ENCODE assay signal across 13 cellular contexts in the genomic region with DNA sequence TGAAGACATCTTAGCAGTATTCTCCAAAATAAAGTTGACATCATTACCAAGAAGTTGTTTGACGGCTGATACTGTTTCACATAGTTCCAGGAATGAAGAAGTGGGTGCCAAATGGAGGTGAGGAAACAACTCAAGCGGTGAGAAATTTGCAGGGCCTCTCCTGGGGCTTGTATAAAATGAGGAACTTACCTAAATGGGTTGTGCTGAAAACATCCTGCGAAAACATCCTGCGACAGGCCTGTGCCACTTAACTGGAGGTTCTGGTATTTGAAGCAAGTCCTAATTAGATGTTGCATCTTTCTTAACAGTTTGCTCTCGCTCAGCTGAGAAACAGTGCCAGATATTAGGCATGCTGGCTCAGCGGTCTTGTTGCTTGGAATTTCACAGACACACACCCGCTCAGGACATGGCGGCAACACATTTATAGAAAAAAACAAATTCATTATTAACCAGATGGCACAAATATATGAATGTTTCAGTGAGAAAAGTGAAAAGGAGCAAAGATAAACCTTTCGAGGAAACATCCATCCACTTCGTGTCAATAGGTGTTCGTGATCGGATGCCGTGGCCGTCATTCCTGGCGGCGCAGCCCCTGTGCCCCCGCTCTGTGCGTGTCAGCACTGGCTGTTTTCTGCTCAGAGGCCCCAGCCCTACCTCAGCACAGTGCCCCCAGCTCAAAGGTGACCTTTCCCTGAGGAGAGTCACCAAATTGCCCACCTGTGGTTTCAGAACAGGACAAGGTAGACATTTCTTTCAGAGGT. TPM values are rescaled to one million over a fixed set of nuclear protein-coding genes. Genes with fewer than 3 reads are reported as not detected.
DNase-seq lines count a peak whose midpoint lies in the region; ATAC-seq lines count a peak whose summit lies in the region.
"Had no signal": no experiment of that assay in that cellular context is flagged by ENCODE, and none has a peak within 500 bp of the region (broad histone marks: within the 10 kb centered on the region; RNA-seq: fewer than 3 reads in every experiment).

No MANE protein-coding gene starts in this region.

- CTCF ChIA-PET in activated CD4-positive, alpha-beta T cell treated with anti-CD3 and anti-CD28 coated beads for 36 hours (lab: Charles Lee): interaction anchor here (0.6 to 1.0 kb wide), 2 partner anchors 8 to 417 kb away, joined by 3 to 4 read pairs; no protein-coding TSS in a partner anchor

- no peak overlapping the region for H3K4me3 Mint-ChIP-seq in activated CD4-positive, alpha-beta T cell treated with anti-CD3 and anti-CD28 coated beads for 36 hours
- no peak overlapping the region for H3K4me3 Mint-ChIP-seq in activated T-helper 1 cell treated with anti-CD3 and anti-CD28 coated beads, Interleukin-12 subunit alpha, Interleukin-12 subunit beta, Interleukin-2, Interleukin-4 antibody, amounts not matched to agents 30 ng/mL and 10 ng/mL and 1 ng/mL, durations not matched to agents 14 hours and 24 hours and 36 hours
- H3K4me3 Mint-ChIP-seq in stimulated activated effector memory CD8-positive, alpha-beta T cell treated with anti-CD3 and anti-CD28 coated beads, Interleukin-12 subunit alpha, Interleukin-12 subunit beta, amount 100 ng/mL, for 72 hours: no peak overlapping the region

- H2BK12ac ChIP-seq in mesenchymal stem cell (ENCODE audit: low read length in 2 of 2): no peak overlapping the region

- 98% methylated on average over 16 of the region's 18 CpGs for WGBS in mesenchymal stem cell

- intact Hi-C loops in activated CD4-positive, alpha-beta T cell treated with anti-CD3 and anti-CD28 coated beads for 36 hours (cut with DNase I, micrococcal nuclease): loop anchor here in 1 of 2 experiments (5.0 kb wide), 1 partner anchor 42 kb away; no protein-coding TSS in a partner anchor
- intact Hi-C loops in activated T-helper 1 cell treated with anti-CD3 and anti-CD28 coated beads, Interleukin-12 subunit alpha, Interleukin-12 subunit beta, Interleukin-2, Interleukin-4 antibody, amounts not matched to agents 30 ng/mL and 10 ng/mL and 1 ng/mL, durations not matched to agents 14 hours and 24 hours and 36 hours (cut with micrococcal nuclease): loop anchor here (2.0 kb wide), 1 partner anchor 467 kb away; no protein-coding TSS in a partner anchor

- no peak overlapping the region for H3K27ac ChIP-seq in mesenchymal stem cell (ENCODE audit: low read length, poor library complexity, severe bottlenecking)

- POLR2A ChIA-PET in activated CD4-positive, alpha-beta T cell treated with anti-CD3 and anti-CD28 coated beads for 36 hours (lab: Charles Lee): no interaction called here

- no peak overlapping the region for H3K4ac ChIP-seq in mesenchymal stem cell (ENCODE audit: low read depth in 1 of 2, low read length in 2 of 2)

- no peak overlapping the region for H2AK5ac ChIP-seq in mesenchymal stem cell (ENCODE audit: low read length, severe bottlenecking)

- H3K79me1 ChIP-seq in mesenchymal stem cell (replicated peaks; ENCODE audit: low read length, poor library complexity, severe bottlenecking): peaks cover 19% of the 10 kb centered on the region

- H2BK5ac ChIP-seq in mesenchymal stem cell (ENCODE audit: low read depth, low read length, poor library complexity, severe bottlenecking): no peak overlapping the region

- H3K9ac ChIP-seq in mesenchymal stem cell (ENCODE audit: low read length): no peak overlapping the region

- H3K9me3 Mint-ChIP-seq in activated CD4-positive, alpha-beta T cell treated with anti-CD3 and anti-CD28 coated beads for 36 hours (ENCODE audit: low read depth): no peaks in the 10 kb centered on the region
- H3K9me3 Mint-ChIP-seq in activated T-helper 1 cell treated with anti-CD3 and anti-CD28 coated beads, Interleukin-12 subunit alpha, Interleukin-12 subunit beta, Interleukin-2, Interleukin-4 antibody, amounts not matched to agents 30 ng/mL and 10 ng/mL and 1 ng/mL, durations not matched to agents 14 hours and 24 hours and 36 hours: no peaks in the 10 kb centered on the region
- H3K9me3 Mint-ChIP-seq in stimulated activated effector memory CD8-positive, alpha-beta T cell treated with anti-CD3 and anti-CD28 coated beads, Interleukin-12 subunit alpha, Interleukin-12 subunit beta, amount 100 ng/mL, for 72 hours: no peaks in the 10 kb centered on the region

- no peaks in the 10 kb centered on the region for H3K9me3 ChIP-seq in mesenchymal stem cell (ENCODE audit: control insufficient read depth, low read length)

- no peak overlapping the region for H3K4me2 ChIP-seq in mesenchymal stem cell (ENCODE audit: low read length, poor library complexity, severe bottlenecking)

- H2BK120ac ChIP-seq in mesenchymal stem cell (ENCODE audit: low read depth, low read length): no peak overlapping the region

- no peak overlapping the region for H4K8ac ChIP-seq in mesenchymal stem cell (ENCODE audit: low read length)

- no peak for ATAC-seq in activated CD4-positive, alpha-beta T cell treated with anti-CD3 and anti-CD28 coated beads for 36 hours
- peak; percentile 46 for ATAC-seq in stimulated activated effector memory CD8-positive, alpha-beta T cell treated with anti-CD3 and anti-CD28 coated beads, Interleukin-12 subunit alpha, Interleukin-12 subunit beta, amount 100 ng/mL, for 72 hours
- no peak for ATAC-seq in HG02852 (IDR thresholded peaks at IDR 0.05; ENCODE audit: unreplicated experiment)
- ATAC-seq: left lobe of liver had no signal

- H3K27me3 ChIP-seq in mesenchymal stem cell (ENCODE audit: control insufficient read depth in 1 of 2, insufficient read depth in 1 of 2, low read length in 2 of 2): no peaks in the 10 kb centered on the region

- H3K36me3 ChIP-seq in mesenchymal stem cell (ENCODE audit: control insufficient read depth in 1 of 2, insufficient read depth in 2 of 2, low read depth in 1 of 2, low read length in 2 of 2): peaks cover 64 to 72% of the 10 kb centered on the region in 2 experiments

- no peaks in the 10 kb centered on the region for H3K27me3 Mint-ChIP-seq in activated CD4-positive, alpha-beta T cell treated with anti-CD3 and anti-CD28 coated beads for 36 hours
- H3K27me3 Mint-ChIP-seq in activated T-helper 1 cell treated with anti-CD3 and anti-CD28 coated beads, Interleukin-12 subunit alpha, Interleukin-12 subunit beta, Interleukin-2, Interleukin-4 antibody, amounts not matched to agents 30 ng/mL and 10 ng/mL and 1 ng/mL, durations not matched to agents 14 hours and 24 hours and 36 hours (ENCODE audit: insufficient read depth): no peaks in the 10 kb centered on the region

- no peak overlapping the region for H3K23ac ChIP-seq in mesenchymal stem cell (ENCODE audit: low read length in 2 of 2)

- H2AFZ ChIP-seq in mesenchymal stem cell (ENCODE audit: low read depth, low read length): no peak overlapping the region

- H3K36me3 Mint-ChIP-seq in activated CD4-positive, alpha-beta T cell treated with anti-CD3 and anti-CD28 coated beads for 36 hours (ENCODE audit: low read depth): peaks cover 60% of the 10 kb centered on the region
- H3K36me3 Mint-ChIP-seq in activated T-helper 1 cell treated with anti-CD3 and anti-CD28 coated beads, Interleukin-12 subunit alpha, Interleukin-12 subunit beta, Interleukin-2, Interleukin-4 antibody, amounts not matched to agents 30 ng/mL and 10 ng/mL and 1 ng/mL, durations not matched to agents 14 hours and 24 hours and 36 hours (ENCODE audit: low read depth): peaks cover 39% of the 10 kb centered on the region
- peaks cover 100% of the 10 kb centered on the region for H3K36me3 Mint-ChIP-seq in stimulated activated effector memory CD8-positive, alpha-beta T cell treated with anti-CD3 and anti-CD28 coated beads, Interleukin-12 subunit alpha, Interleukin-12 subunit beta, amount 100 ng/mL, for 72 hours

- no peak for DNase-seq in activated CD4-positive, alpha-beta T cell treated with anti-CD3 and anti-CD28 coated beads for 36 hours
- no peak for DNase-seq in activated CD4-positive, alpha-beta T cell treated with anti-CD3 and anti-CD28 coated beads for 1 hour
- DNase-seq in KBM-7 (peak; percentile 97), NCI-H82 treated with DMSO at 0.1 percent for 48 hours (lab: John Stamatoyannopoulos, UW; ENCODE audit: unreplicated experiment) (no peak), mesenchymal stem cell (no peak)
- no peak for DNase-seq in activated T-helper 1 cell treated with anti-CD3 and anti-CD28 coated beads, Interleukin-12 subunit alpha, Interleukin-12 subunit beta, Interleukin-2, Interleukin-4 antibody, amounts not matched to agents 30 ng/mL and 10 ng/mL and 1 ng/mL, durations not matched to agents 14 hours and 24 hours and 36 hours (ENCODE audit: low spot score)
- DNase-seq in stimulated activated effector memory CD8-positive, alpha-beta T cell treated with anti-CD3 and anti-CD28 coated beads, Interleukin-12 subunit alpha, Interleukin-12 subunit beta, amount 100 ng/mL, for 72 hours (ENCODE audit: low spot score in 2 of 2): no peak
- DNase-seq: 8988T; activated T-cell treated with anti-CD3 and anti-CD28 coated beads, Interleukin-2, amount 50 U/mL, for 48 hours; foreskin fibroblast; NCI-H226 had no signal

- no peak overlapping the region for H3K14ac ChIP-seq in mesenchymal stem cell (ENCODE audit: low read length in 2 of 2)

- no peaks in the 10 kb centered on the region for H3K4me1 ChIP-seq in mesenchymal stem cell (ENCODE audit: control insufficient read depth, insufficient read depth, low read depth, low read length)

- H2BK15ac ChIP-seq in mesenchymal stem cell (ENCODE audit: low read depth, poor library complexity, severe bottlenecking): no peak overlapping the region

- in situ Hi-C loops in KBM-7 (cut with MboI; ENCODE audit: low pct_unique_long_range_greater_than_20kb, low sequenced_read_pairs): no loop called here

- H3K4me3 ChIP-seq in mesenchymal stem cell (ENCODE audit: insufficient read depth in 1 of 2, low read depth in 1 of 2, low read length in 2 of 2): no peak overlapping the region

- H3K4me1 Mint-ChIP-seq in activated CD4-positive, alpha-beta T cell treated with anti-CD3 and anti-CD28 coated beads for 36 hours: peaks cover 31% of the 10 kb centered on the region
- H3K4me1 Mint-ChIP-seq in activated T-helper 1 cell treated with anti-CD3 and anti-CD28 coated beads, Interleukin-12 subunit alpha, Interleukin-12 subunit beta, Interleukin-2, Interleukin-4 antibody, amounts not matched to agents 30 ng/mL and 10 ng/mL and 1 ng/mL, durations not matched to agents 14 hours and 24 hours and 36 hours (ENCODE audit: low read depth): peaks cover 26% of the 10 kb centered on the region
- peaks cover 33% of the 10 kb centered on the region for H3K4me1 Mint-ChIP-seq in stimulated activated effector memory CD8-positive, alpha-beta T cell treated with anti-CD3 and anti-CD28 coated beads, Interleukin-12 subunit alpha, Interleukin-12 subunit beta, amount 100 ng/mL, for 72 hours

- peak overlapping the region; percentile 65 for H3K27ac Mint-ChIP-seq in activated CD4-positive, alpha-beta T cell treated with anti-CD3 and anti-CD28 coated beads for 36 hours
- H3K27ac Mint-ChIP-seq in activated T-helper 1 cell treated with anti-CD3 and anti-CD28 coated beads, Interleukin-12 subunit alpha, Interleukin-12 subunit beta, Interleukin-2, Interleukin-4 antibody, amounts not matched to agents 30 ng/mL and 10 ng/mL and 1 ng/mL, durations not matched to agents 14 hours and 24 hours and 36 hours: peak overlapping the region; percentile 22
- H3K27ac Mint-ChIP-seq in stimulated activated effector memory CD8-positive, alpha-beta T cell treated with anti-CD3 and anti-CD28 coated beads, Interleukin-12 subunit alpha, Interleukin-12 subunit beta, amount 100 ng/mL, for 72 hours: peak overlapping the region; percentile 85

- no peak overlapping the region for H4K91ac ChIP-seq in mesenchymal stem cell (ENCODE audit: low read length)

- H3K18ac ChIP-seq in mesenchymal stem cell (ENCODE audit: low read depth in 1 of 2, low read length in 2 of 2): no peak overlapping the region

RNA-seq across cellular contexts. Expression of a gene that starts 48.1 kb away (rescaled TPM):
- total RNA-seq in activated CD4-positive, alpha-beta T cell treated with anti-CD3 and anti-CD28 coated beads for 36 hours: 100 to 1,000 TPM; 129 to 151 TPM
- total RNA-seq in activated T-helper 1 cell treated with anti-CD3 and anti-CD28 coated beads, Interleukin-12 subunit alpha, Interleukin-12 subunit beta, Interleukin-2, Interleukin-4 antibody, amounts not matched to agents 30 ng/mL and 10 ng/mL and 1 ng/mL, durations not matched to agents 14 hours and 24 hours and 36 hours: 190 and 191 TPM in 2 replicates
- polyA plus RNA-seq in mesenchymal stem cell (2013, experiment 1 of 2): 113 TPM
- polyA plus RNA-seq in mesenchymal stem cell (2013, experiment 2 of 2): 114 TPM

RNA-seq across cellular contexts. Expression of a gene that starts 48.3 kb away (rescaled TPM):
- 100 to 1,000 TPM in 1 of 2 experiments, 10 to 100 TPM in 1; 99.9 to 108 TPM for total RNA-seq in activated CD4-positive, alpha-beta T cell treated with anti-CD3 and anti-CD28 coated beads for 36 hours
- 121 and 131 TPM in 2 replicates for total RNA-seq in activated T-helper 1 cell treated with anti-CD3 and anti-CD28 coated beads, Interleukin-12 subunit alpha, Interleukin-12 subunit beta, Interleukin-2, Interleukin-4 antibody, amounts not matched to agents 30 ng/mL and 10 ng/mL and 1 ng/mL, durations not matched to agents 14 hours and 24 hours and 36 hours
- 68.3 TPM for polyA plus RNA-seq in mesenchymal stem cell (2013, experiment 1 of 2)
- polyA plus RNA-seq in mesenchymal stem cell (2013, experiment 2 of 2): 70.4 TPM

Comparison
In these comparisons a context has a peak if more than half of its experiments do, and no peak if none do; other contexts are left out.
1. H3K27ac Mint-ChIP-seq: peak in every context shown above with its lines; median percentile 85 in stimulated activated effector memory CD8-positive, alpha-beta T cell treated with anti-CD3 and anti-CD28 coated beads, Interleukin-12 subunit alpha, Interleukin-12 subunit beta, amount 100 ng/mL, for 72 hours; 65 in activated CD4-positive, alpha-beta T cell treated with anti-CD3 and anti-CD28 coated beads for 36 hours; 22 in activated T-helper 1 cell treated with anti-CD3 and anti-CD28 coated beads, Interleukin-12 subunit alpha, Interleukin-12 subunit beta, Interleukin-2, Interleukin-4 antibody, amounts not matched to agents 30 ng/mL and 10 ng/mL and 1 ng/mL, durations not matched to agents 14 hours and 24 hours and 36 hours.